ENCODE assay signal across 1 cellular context in genomic region chr13:26022538-26023292, GRCh38.
TF ChIP-seq lines count a peak whose summit lies in the region.

No MANE protein-coding gene starts in this region.

TF ChIP-seq in HEK293, 187 proteins besides CTCF, POLR2A, EP300 and RAD21 (continued from another document):
- TF ChIP-seq BCL6B (tag by site-specific recombination; IDR thresholded peaks at IDR 0.05): no peak
- 0 out of 2 replicates have a peak, but pooled peaks have one; percentile 24 for TF ChIP-seq ZNF335 (tag by site-specific recombination; conservative IDR thresholded peaks at IDR 0.05)
- no peak for TF ChIP-seq ZNF473 (tag by site-specific recombination; IDR thresholded peaks at IDR 0.05)
- TF ChIP-seq ZSCAN30 (tag by site-specific recombination; IDR thresholded peaks at IDR 0.05): peak; percentile 42; the same call in 1 of the 2 replicates
- TF ChIP-seq ZSCAN23 (tag by site-specific recombination; IDR thresholded peaks at IDR 0.05): no peak
- no peak for TF ChIP-seq ZNF48 (tag by site-specific recombination; IDR thresholded peaks at IDR 0.05)
- no peak for TF ChIP-seq ZSCAN4 (tag by site-specific recombination; IDR thresholded peaks at IDR 0.05)
- TF ChIP-seq ZNF600 (tag by site-specific recombination; IDR thresholded peaks at IDR 0.05): peak; percentile 79
- TF ChIP-seq ZNF843 (tag by site-specific recombination; IDR thresholded peaks at IDR 0.05): 0 out of 2 replicates have a peak, but pooled peaks have one; percentile 39
- peak; percentile 68; the same call in 1 of the 2 replicates for TF ChIP-seq KLF17 (tag by site-specific recombination; IDR thresholded peaks at IDR 0.05)
- TF ChIP-seq ZNF169 (tag by site-specific recombination; IDR thresholded peaks at IDR 0.05): no peak
- TF ChIP-seq ZNF18 (tag by site-specific recombination; IDR thresholded peaks at IDR 0.05): no peak
- TF ChIP-seq ZSCAN18 (tag by site-specific recombination; IDR thresholded peaks at IDR 0.05): no peak
- TF ChIP-seq ZNF510 (tag by site-specific recombination; IDR thresholded peaks at IDR 0.05; ENCODE audit: insufficient replicate concordance): no peak
- no peak for TF ChIP-seq ZNF404 (tag by site-specific recombination; IDR thresholded peaks at IDR 0.05)
- no peak for TF ChIP-seq ZNF175 (tag by site-specific recombination; IDR thresholded peaks at IDR 0.05)
- peak; percentile 15; the same call in 1 of the 2 replicates for TF ChIP-seq ZFP69B (tag by site-specific recombination; IDR thresholded peaks at IDR 0.05)
- peak; percentile 94 for TF ChIP-seq FEZF1 (tag by site-specific recombination; IDR thresholded peaks at IDR 0.05)
- peak; percentile 58; the same call in 1 of the 2 replicates for TF ChIP-seq TCF7L2 (IDR thresholded peaks at IDR 0.05; ENCODE audit: borderline replicate concordance, low read depth, low read length)
- TF ChIP-seq ZBTB48 (tag by site-specific recombination; IDR thresholded peaks at IDR 0.05): no peak
- peak; percentile 48; the same call in 1 of the 2 replicates for TF ChIP-seq SP7 (tag by site-specific recombination; IDR thresholded peaks at IDR 0.05)
- TF ChIP-seq TRIM28 (IDR thresholded peaks at IDR 0.05; ENCODE audit: borderline replicate concordance, low read length): peak; percentile 83
- no peak for TF ChIP-seq ZNF747 (tag by site-specific recombination; IDR thresholded peaks at IDR 0.05)
- no peak for TF ChIP-seq PRDM4 (tag by site-specific recombination; IDR thresholded peaks at IDR 0.05)
- TF ChIP-seq ZBTB20 (tag by site-specific recombination; IDR thresholded peaks at IDR 0.05): 0 out of 2 replicates have a peak, but pooled peaks have one; percentile 27
- TF ChIP-seq ZSCAN16 (tag by site-specific recombination; IDR thresholded peaks at IDR 0.05): no peak
- TF ChIP-seq ZEB2 (tag by site-specific recombination; IDR thresholded peaks at IDR 0.05): peak; percentile 54; the same call in 1 of the 2 replicates
- TF ChIP-seq ZNF23 (tag by site-specific recombination; IDR thresholded peaks at IDR 0.05; ENCODE audit: borderline replicate concordance): no peak
- TF ChIP-seq ZNF629 (tag by site-specific recombination; IDR thresholded peaks at IDR 0.05): peak; percentile 71
- TF ChIP-seq ZNF521 (tag by site-specific recombination; IDR thresholded peaks at IDR 0.05): no peak
- no peak for TF ChIP-seq ZBTB6 (tag by site-specific recombination; IDR thresholded peaks at IDR 0.05)
- TF ChIP-seq ZBTB17 (tag by site-specific recombination; IDR thresholded peaks at IDR 0.05): peak; percentile 55
- no peak for TF ChIP-seq HOXC10 (CRISPR knock-in tag; IDR thresholded peaks at IDR 0.05)
- TF ChIP-seq IKZF3 (tag by site-specific recombination; IDR thresholded peaks at IDR 0.05): no peak
- TF ChIP-seq KLF1 (tag by site-specific recombination; IDR thresholded peaks at IDR 0.05): no peak
- peak; percentile 95 for TF ChIP-seq GLIS1 (tag by site-specific recombination; IDR thresholded peaks at IDR 0.05)
- peak; percentile 33; the same call in 1 of the 2 replicates for TF ChIP-seq GLIS2 (tag by site-specific recombination; IDR thresholded peaks at IDR 0.05)
TF ChIP-seq in HEK293: peak in this region for 18.
